In genomic region chr17:42928714-42929496, GRCh38 we compare ENCODE assay signal across 7 cellular contexts. TPM values are rescaled to one million over a fixed set of nuclear protein-coding genes. Genes with fewer than 3 reads are reported as not detected.
A peak's percentile ranks its signal among the peaks of the same experiment; 100 is the strongest.
DNase-seq lines count a peak whose midpoint lies in the region; ATAC-seq, FAIRE-seq and TF ChIP-seq lines count a peak whose summit lies in the region.

No MANE protein-coding gene starts in this region.

- no peaks in the 10 kb centered on the region for H3K36me3 ChIP-seq in PC-9 (ENCODE audit: low read depth)
- H3K36me3 ChIP-seq in astrocyte (ENCODE audit: insufficient read depth, low read length), result no peaks in the 10 kb centered on the region
- no peaks in the 10 kb centered on the region for H3K36me3 ChIP-seq in small intestine (ENCODE audit: control insufficient read depth in 2 of 2, insufficient read depth in 2 of 2, low read length in 2 of 2)

- H3K4me2 ChIP-seq in PC-9, result peak overlapping the region; percentile 12; the same call in 1 of the 2 replicates
- H3K4me2 ChIP-seq in astrocyte (ENCODE audit: low read length), result peak overlapping the region; percentile 62

- CTCF ChIA-PET in PC-9 (lab: Charles Lee), result interaction anchor here (0.5 to 1.8 kb wide), 9 partner anchors 10 to 562 kb away, joined by 3 to 10 read pairs (median 3); partner anchors contain the start of genes AOC2 and BECN1

- H3K27ac Mint-ChIP-seq in astrocyte (ENCODE audit: unreplicated experiment), result peak overlapping the region; percentile 75

- no peaks in the 10 kb centered on the region for H3K27me3 ChIP-seq in PC-9 (ENCODE audit: insufficient read depth, low read depth)
- H3K27me3 ChIP-seq in astrocyte (ENCODE audit: insufficient read depth, low read length), result peaks cover 6% of the 10 kb centered on the region
- no peaks in the 10 kb centered on the region for H3K27me3 ChIP-seq in small intestine (ENCODE audit: control insufficient read depth in 2 of 2, insufficient read depth in 2 of 2, low read length in 2 of 2)

- no peaks in the 10 kb centered on the region for H3F3A ChIP-seq in PC-9 (ENCODE audit: insufficient read depth, low read depth)

- peak; percentile 68 for ATAC-seq in HG03280 (IDR thresholded peaks at IDR 0.05; ENCODE audit: unreplicated experiment)
- ATAC-seq in GM19324 (IDR thresholded peaks at IDR 0.05; ENCODE audit: low FRiP score, unreplicated experiment), result no peak

- no peaks in the 10 kb centered on the region for H3K9me2 ChIP-seq in PC-9 (ENCODE audit: insufficient read depth)

- H3K4me3 ChIP-seq in PC-9 (no peak overlapping the region), astrocyte (ENCODE audit: insufficient read depth, low read depth, low read length) (no peak overlapping the region), small intestine (ENCODE audit: low read depth in 1 of 2, low read length in 2 of 2) (no peak overlapping the region)

- H3K9ac ChIP-seq in astrocyte (ENCODE audit: low read length), result no peak overlapping the region

- H3K4me1 Mint-ChIP-seq in astrocyte (ENCODE audit: low read depth, unreplicated experiment), result peaks cover 7% of the 10 kb centered on the region

- H3K9me3 Mint-ChIP-seq in astrocyte (ENCODE audit: unreplicated experiment), result no peaks in the 10 kb centered on the region

- POLR2A ChIA-PET in PC-9 (lab: Charles Lee; ENCODE audit: unreplicated experiment), result interaction anchor here (0.5 to 0.7 kb wide), 6 partner anchors 15 to 81 kb away, joined by 3 to 14 read pairs (median 5); no protein-coding TSS in a partner anchor

- H3K4me3 Mint-ChIP-seq in astrocyte (ENCODE audit: unreplicated experiment), result no peak overlapping the region

- H3K27ac ChIP-seq in PC-9 (peak overlapping the region; percentile 59), astrocyte (ENCODE audit: low read depth, low read length) (no peak overlapping the region), small intestine (ENCODE audit: low read depth in 1 of 2, low read length in 1 of 2) (peak overlapping the region; percentile 21 to 88)

- BruUV-seq in PC-9 (replicated peaks; lab: Mats Ljungman, UMichigan), result TSS peak; percentile 52

- H2AFZ ChIP-seq in PC-9 (peak overlapping the region; percentile 70), astrocyte (ENCODE audit: low read depth, low read length) (peak overlapping the region; percentile 62)

- H3K4me1 ChIP-seq in PC-9 (replicated peaks; ENCODE audit: insufficient read depth) (peaks cover 8% of the 10 kb centered on the region), astrocyte (ENCODE audit: insufficient read depth, low read length) (peaks cover 9% of the 10 kb centered on the region), small intestine (ENCODE audit: control insufficient read depth in 2 of 2, insufficient read depth in 1 of 2, low read depth in 1 of 2, low read length in 1 of 2) (peaks cover 0 to 8% of the 10 kb centered on the region in 2 donors)

- TF ChIP-seq CTCF in PC-9 (conservative IDR thresholded peaks at IDR 0.05) (peak; percentile 65), astrocyte (IDR thresholded peaks at IDR 0.05; ENCODE audit: insufficient read depth, low read depth, low read length) (peak; percentile 57)

- H3K27me3 Mint-ChIP-seq in astrocyte (ENCODE audit: low read depth, unreplicated experiment), result peaks cover 6% of the 10 kb centered on the region

- H3K9me3 ChIP-seq in PC-9 (ENCODE audit: insufficient read depth, low read depth) (no peaks in the 10 kb centered on the region; the same call in 1 of the 2 replicates), astrocyte (ENCODE audit: insufficient read depth, low read depth, low read length) (no peaks in the 10 kb centered on the region), small intestine (ENCODE audit: control insufficient read depth, low read depth) (no peaks in the 10 kb centered on the region)

- H4K20me1 ChIP-seq in PC-9 (ENCODE audit: insufficient read depth), result no peaks in the 10 kb centered on the region
- H4K20me1 ChIP-seq in astrocyte (ENCODE audit: insufficient read depth, low read length), result no peaks in the 10 kb centered on the region

- whole genome bisulfite sequencing in small intestine, 3 donors, result 26 to 34% (median 29%) methylated on average over 9 of the region's 9 CpGs

- H3K79me2 ChIP-seq in PC-9 (ENCODE audit: low read depth), result no peaks in the 10 kb centered on the region
- H3K79me2 ChIP-seq in astrocyte (ENCODE audit: insufficient read depth, low read length), result no peaks in the 10 kb centered on the region

- H3K36me3 Mint-ChIP-seq in astrocyte (ENCODE audit: low read depth, unreplicated experiment), result peaks cover 2% of the 10 kb centered on the region

- no peak for FAIRE-seq in astrocyte (lab: Jason Lieb, UNC)
- no peak for FAIRE-seq in small intestine (lab: Jason Lieb, UNC)

- intact Hi-C loops in PC-9 (cut with micrococcal nuclease; ENCODE audit: unreplicated experiment), result loop anchor here (2.0 kb wide), 1 partner anchor 86 kb away; no protein-coding TSS in a partner anchor

- DNase-seq in GM04504 (ENCODE audit: low read depth), result peak; percentile 68
- DNase-seq in PC-9, result peak; percentile 57 to 72
- DNase-seq in astrocyte (ENCODE audit: low read depth), result peak; percentile 74
- peak; percentile 68 for DNase-seq in iPS DF 19.7 (ENCODE audit: low read depth, low spot score)
- DNase-seq in small intestine, result peak; percentile 86

RNA-seq across cellular contexts. Expression of gene G6PC1, which starts 28.3 kb away (rescaled TPM):
- total RNA-seq in PC-9 (2021) (not detected in 2 replicates), astrocyte (not detected in 2 replicates)
- polyA plus RNA-seq in small intestine, result 10 to 100 TPM in 1 of 3 donors, 1 to 10 TPM in 2; 4.1 to 12.1 (median 4.6) TPM

RNA-seq across cellular contexts. Expression of gene AARSD1, which starts 35.3 kb away (rescaled TPM):
- 32.6 and 35.4 TPM in 2 replicates for total RNA-seq in PC-9 (2021)
- total RNA-seq in astrocyte, result 42.8 and 45.2 TPM in 2 replicates
- 10 to 100 TPM; 27.3 to 41.7 (median 39.4) TPM for polyA plus RNA-seq in small intestine

RNA-seq across cellular contexts. Expression of gene PTGES3L, which starts 51.0 kb away (rescaled TPM):
- total RNA-seq in PC-9 (2021) (0.70 and 1.3 TPM in 2 replicates), astrocyte (5.1 and 5.8 TPM in 2 replicates)
- polyA plus RNA-seq in small intestine, result 1 to 10 TPM in 1 of 3 donors, under 1 TPM in 2; 0.67 to 2.0 (median 0.81) TPM

RNA-seq across cellular contexts. Expression of gene RUNDC1, which starts 51.5 kb away (rescaled TPM):
- total RNA-seq in PC-9 (2021), result 12.7 and 13.8 TPM in 2 replicates
- total RNA-seq in astrocyte, result 13.2 and 13.8 TPM in 2 replicates
- 1 to 10 TPM; 7.2 to 8.8 (median 7.3) TPM for polyA plus RNA-seq in small intestine
